Comparison of ENCODE assay signal across 8 cellular contexts in genomic region chr12:1529228-1529861, GRCh38.
DNase-seq lines count a peak whose midpoint lies in the region; ATAC-seq and TF ChIP-seq lines count a peak whose summit lies in the region.

No MANE protein-coding gene starts in this region.

- no TSS peak for BruUV-seq in Calu3 (replicated peaks; lab: Mats Ljungman, UMichigan)

- no peak overlapping the region for H2AK5ac ChIP-seq in trophoblast cell (ENCODE audit: low read length)

- no peak for TF ChIP-seq POLR2A in esophagus muscularis mucosa (IDR thresholded peaks at IDR 0.05; ENCODE audit: low read depth)

- H3K27ac Mint-ChIP-seq in Calu3 (ENCODE audit: unreplicated experiment) = no peak overlapping the region

- no peak overlapping the region for H2AFZ ChIP-seq in trophoblast cell (ENCODE audit: insufficient read depth, low read length, poor library complexity)

- no peaks in the 10 kb centered on the region for H3K36me3 Mint-ChIP-seq in Calu3 (ENCODE audit: insufficient read depth, unreplicated experiment)

- no peak overlapping the region for H3K18ac ChIP-seq in trophoblast cell (ENCODE audit: low read length)

- H4K8ac ChIP-seq in trophoblast cell (ENCODE audit: low read depth, low read length) = no peak overlapping the region

- H3K27me3 ChIP-seq in NT2/D1 (ENCODE audit: insufficient read depth, insufficient read length) (peaks cover 60% of the 10 kb centered on the region), esophagus muscularis mucosa (peaks cover 0 to 38% (median 7%) of the 10 kb centered on the region in 4 donors), trophoblast cell (ENCODE audit: insufficient read depth, low read length) (peaks cover 51% of the 10 kb centered on the region)

- H2BK120ac ChIP-seq in trophoblast cell (ENCODE audit: insufficient read depth, low read length, poor library complexity) = no peak overlapping the region

- H3K4ac ChIP-seq in trophoblast cell (ENCODE audit: low read depth, low read length) = no peak overlapping the region

- no peak overlapping the region for H2BK5ac ChIP-seq in trophoblast cell (ENCODE audit: low read depth, low read length, poor library complexity)

- CTCF ChIA-PET in Calu3 (lab: Charles Lee) = interaction anchor here (0.5 kb wide), 1 partner anchor 621 kb away, joined by 3 read pairs; no protein-coding TSS in a partner anchor

- no peaks in the 10 kb centered on the region for H3K9me3 Mint-ChIP-seq in Calu3 (ENCODE audit: low read depth, unreplicated experiment)

- in situ Hi-C loops in GM13977 (cut with MboI; ENCODE audit: low pct_unique_long_range_greater_than_20kb, low sequenced_read_pairs, unreplicated experiment) = no loop called here

- TF ChIP-seq CTCF in Calu3 (IDR thresholded peaks at IDR 0.05; ENCODE audit: unreplicated experiment) (no peak), esophagus muscularis mucosa (IDR thresholded peaks at IDR 0.05) (no peak), GM13977 (IDR thresholded peaks at IDR 0.05; ENCODE audit: extremely low read depth, insufficient read depth, missing control alignments) (no peak)

- no peaks in the 10 kb centered on the region for H3K79me1 ChIP-seq in trophoblast cell (ENCODE audit: low read length)

- 49% methylated on average over 11 of the region's 11 CpGs for WGBS in esophagus muscularis mucosa
- WGBS in trophoblast cell (ENCODE audit: extremely low coverage, insufficient coverage, insufficient read length) = no CpG with 5 or more reads among the region's 11 CpGs

- no peaks in the 10 kb centered on the region for H3K79me2 ChIP-seq in trophoblast cell (ENCODE audit: control insufficient read depth, insufficient read depth, low read length, poor library complexity)

- H3K9ac ChIP-seq in NT2/D1 (ENCODE audit: insufficient read length, low read depth) (peak overlapping the region; percentile 69), trophoblast cell (ENCODE audit: low read length) (no peak overlapping the region)

- H3K4me2 ChIP-seq in trophoblast cell (ENCODE audit: low read length) = peak overlapping the region; percentile 79

- no peak overlapping the region for H2BK12ac ChIP-seq in trophoblast cell (ENCODE audit: low read length)

- intact Hi-C loops in Calu3 (cut with micrococcal nuclease; ENCODE audit: unreplicated experiment) = no loop called here
- intact Hi-C loops in esophagus muscularis mucosa (cut with DNase I) = no loop called here

- DNase-seq in Calu3 (no peak), NT2/D1 (ENCODE audit: low read depth, low spot score) (no peak), esophagus muscularis mucosa (ENCODE audit: extremely low spot score) (no peak), trophoblast cell (no peak), GM13977 (ENCODE audit: low spot score) (no peak), MV-4-11 (lab: John Stamatoyannopoulos, UW) (no peak)

- ATAC-seq in GM19455 (IDR thresholded peaks at IDR 0.05; ENCODE audit: unreplicated experiment) (no peak), GM18867 (IDR thresholded peaks at IDR 0.05; ENCODE audit: unreplicated experiment) (no peak)

- H4K12ac ChIP-seq in trophoblast cell (ENCODE audit: low read depth, low read length) = no peak overlapping the region

- H3K23ac ChIP-seq in trophoblast cell (ENCODE audit: low read length) = no peak overlapping the region

- H3K4me3 ChIP-seq in NT2/D1 (ENCODE audit: insufficient read length, low read depth) (peak overlapping the region; percentile 54), esophagus muscularis mucosa (peak overlapping the region; percentile 67 to 75 (median 70)), trophoblast cell (ENCODE audit: low read depth, low read length) (no peak overlapping the region)

- peaks cover 29% of the 10 kb centered on the region for H3K4me1 ChIP-seq in NT2/D1 (ENCODE audit: insufficient read depth, insufficient read length)
- peaks cover 0 to 41% (median 28%) of the 10 kb centered on the region in 4 donors for H3K4me1 ChIP-seq in esophagus muscularis mucosa
- H3K4me1 ChIP-seq in trophoblast cell (ENCODE audit: control insufficient read depth in 1 of 2, insufficient read depth in 2 of 2, low read length in 2 of 2) = peaks cover 0 to 4% of the 10 kb centered on the region in 2 experiments

- peaks cover 11% of the 10 kb centered on the region for H3K4me1 Mint-ChIP-seq in Calu3 (ENCODE audit: low read depth, unreplicated experiment)

- H3K27ac ChIP-seq in esophagus muscularis mucosa (replicated peaks in 1 of 4) (peak overlapping the region in 2 of 4 donors; percentile 51 to 69), trophoblast cell (ENCODE audit: low read depth, low read length) (no peak overlapping the region)

- peaks cover 89% of the 10 kb centered on the region for H3K27me3 Mint-ChIP-seq in Calu3 (ENCODE audit: unreplicated experiment)

- H3K14ac ChIP-seq in trophoblast cell (ENCODE audit: low read length) = no peak overlapping the region

- H3K4me3 Mint-ChIP-seq in Calu3 (ENCODE audit: low read depth, unreplicated experiment) = peak overlapping the region; percentile 58

- H4K91ac ChIP-seq in trophoblast cell (ENCODE audit: low read depth, low read length) = no peak overlapping the region

- no peaks in the 10 kb centered on the region for H3K9me3 ChIP-seq in NT2/D1 (ENCODE audit: insufficient read depth, low read length)
- no peaks in the 10 kb centered on the region for H3K9me3 ChIP-seq in esophagus muscularis mucosa
- peaks cover 8% of the 10 kb centered on the region for H3K9me3 ChIP-seq in trophoblast cell (ENCODE audit: insufficient read depth, low read depth, low read length)

- TF ChIP-seq EP300 in esophagus muscularis mucosa (IDR thresholded peaks at IDR 0.05) = no peak

- H3K36me3 ChIP-seq in NT2/D1 (ENCODE audit: insufficient read depth, insufficient read length, low read length) = peaks cover 6% of the 10 kb centered on the region
- H3K36me3 ChIP-seq in esophagus muscularis mucosa = no peaks in the 10 kb centered on the region
- H3K36me3 ChIP-seq in trophoblast cell (ENCODE audit: control insufficient read depth in 1 of 2, insufficient read depth in 2 of 2, low read length in 2 of 2) = no peaks in the 10 kb centered on the region
